In genomic region chr4:127586922-127587571, GRCh38 we compare ENCODE assay signal across 8 cellular contexts. TPM values are rescaled to one million over a fixed set of nuclear protein-coding genes. Genes with fewer than 3 reads are reported as not detected.
DNase-seq lines count a peak whose midpoint lies in the region; ATAC-seq and TF ChIP-seq lines count a peak whose summit lies in the region.

No MANE protein-coding gene starts in this region.

- H3K9me2 ChIP-seq in PC-9 (ENCODE audit: insufficient read depth) = no peaks in the 10 kb centered on the region

- peak; percentile 98 for ATAC-seq in GM21526 (IDR thresholded peaks at IDR 0.05; ENCODE audit: low FRiP score, unreplicated experiment)
- ATAC-seq in HG03571 (IDR thresholded peaks at IDR 0.05; ENCODE audit: unreplicated experiment) = peak; percentile 96
- no peak for ATAC-seq in naive thymus-derived CD8-positive, alpha-beta T cell

- no peaks in the 10 kb centered on the region for H3K9me3 ChIP-seq in PC-9 (ENCODE audit: insufficient read depth, low read depth)

- H3K9me3 Mint-ChIP-seq in naive thymus-derived CD8-positive, alpha-beta T cell = peaks cover 0 to 4% (median 0%) of the 10 kb centered on the region in 9 donors

- peak; percentile 96 for TF ChIP-seq CTCF in PC-9 (conservative IDR thresholded peaks at IDR 0.05)
- peak; percentile 90 for TF ChIP-seq CTCF in retinal pigment epithelial cell (conservative IDR thresholded peaks at IDR 0.05; ENCODE audit: low read depth, low read length)

- BruUV-seq in PC-9 (replicated peaks; lab: Mats Ljungman, UMichigan) = no TSS peak

- no peaks in the 10 kb centered on the region for H3K36me3 ChIP-seq in PC-9 (ENCODE audit: low read depth)

- no peaks in the 10 kb centered on the region for H3K27me3 ChIP-seq in PC-9 (ENCODE audit: insufficient read depth, low read depth)

- no peak overlapping the region for H3K4me3 Mint-ChIP-seq in naive thymus-derived CD8-positive, alpha-beta T cell

- H3K4me3 ChIP-seq in PC-9 (no peak overlapping the region), retinal pigment epithelial cell (ENCODE audit: low read length) (no peak overlapping the region)

- peaks cover 5 to 14% (median 8%) of the 10 kb centered on the region in 5 donors for H3K27me3 Mint-ChIP-seq in naive thymus-derived CD8-positive, alpha-beta T cell

- no peaks in the 10 kb centered on the region for H3K79me2 ChIP-seq in PC-9 (ENCODE audit: low read depth)

- H2AFZ ChIP-seq in PC-9 = no peak overlapping the region

- DNase-seq in DMS 273 (lab: John Stamatoyannopoulos, UW; ENCODE audit: unreplicated experiment) (peak; percentile 58), DMS 273 treated with DMSO at 0.1 percent for 48 hours (lab: John Stamatoyannopoulos, UW) (no peak), PC-9 (peak; percentile 31 to 57), fibroblast of gingiva (ENCODE audit: low read depth) (peak; percentile 37), retinal pigment epithelial cell (ENCODE audit: low read depth) (peak; percentile 31)
- no peak for DNase-seq in naive thymus-derived CD8-positive, alpha-beta T cell

- CTCF ChIA-PET in PC-9 (lab: Charles Lee) = interaction anchor here (0.5 to 0.7 kb wide), 4 partner anchors 8 to 93 kb away, joined by 3 to 5 read pairs (median 3); no protein-coding TSS in a partner anchor

- H3K4me1 Mint-ChIP-seq in naive thymus-derived CD8-positive, alpha-beta T cell = no peaks in the 10 kb centered on the region

- POLR2A ChIA-PET in PC-9 (lab: Charles Lee; ENCODE audit: unreplicated experiment) = interaction anchor here (0.6 kb wide), 1 partner anchor 1102 kb away, joined by 3 read pairs; no protein-coding TSS in a partner anchor
- POLR2A ChIA-PET in naive thymus-derived CD8-positive, alpha-beta T cell (lab: Charles Lee) = no interaction called here

- no peaks in the 10 kb centered on the region for H4K20me1 ChIP-seq in PC-9 (ENCODE audit: insufficient read depth)

- H3K36me3 Mint-ChIP-seq in naive thymus-derived CD8-positive, alpha-beta T cell = no peaks in the 10 kb centered on the region

- no peak overlapping the region for H3K27ac Mint-ChIP-seq in naive thymus-derived CD8-positive, alpha-beta T cell

- H3K4me2 ChIP-seq in PC-9 = no peak overlapping the region

- no peaks in the 10 kb centered on the region for H3K4me1 ChIP-seq in PC-9 (replicated peaks; ENCODE audit: insufficient read depth)

- intact Hi-C loops in PC-9 (cut with micrococcal nuclease; ENCODE audit: unreplicated experiment) = no loop called here

- no peak overlapping the region for H3K27ac ChIP-seq in PC-9

- H3F3A ChIP-seq in PC-9 (ENCODE audit: insufficient read depth, low read depth) = no peaks in the 10 kb centered on the region

RNA-seq across cellular contexts. Expression of gene INTU, which starts 45.7 kb away (rescaled TPM):
- total RNA-seq in PC-9 (2021) = 9.7 and 10.5 TPM in 2 replicates
- under 1 TPM; 0.60 to 0.80 TPM for total RNA-seq in naive thymus-derived CD8-positive, alpha-beta T cell
- polyA plus RNA-seq in naive thymus-derived CD8-positive, alpha-beta T cell = under 1 TPM in 1 of 3 donors, not detected in 2; 0.14 TPM

Comparison
In these comparisons a context has a peak if more than half of its experiments do, and no peak if none do; other contexts are left out.
1. DNase-seq: peak in DMS 273 (single experiment), PC-9 (2 of 2), fibroblast of gingiva (single experiment) and retinal pigment epithelial cell (single experiment); none in DMS 273 treated with DMSO at 0.1 percent for 48 hours (single experiment) and naive thymus-derived CD8-positive, alpha-beta T cell (0 of 10).
2. ATAC-seq: peak in GM21526 (single experiment) and HG03571 (single experiment); none in naive thymus-derived CD8-positive, alpha-beta T cell (0 of 2).